In the genomic region with DNA sequence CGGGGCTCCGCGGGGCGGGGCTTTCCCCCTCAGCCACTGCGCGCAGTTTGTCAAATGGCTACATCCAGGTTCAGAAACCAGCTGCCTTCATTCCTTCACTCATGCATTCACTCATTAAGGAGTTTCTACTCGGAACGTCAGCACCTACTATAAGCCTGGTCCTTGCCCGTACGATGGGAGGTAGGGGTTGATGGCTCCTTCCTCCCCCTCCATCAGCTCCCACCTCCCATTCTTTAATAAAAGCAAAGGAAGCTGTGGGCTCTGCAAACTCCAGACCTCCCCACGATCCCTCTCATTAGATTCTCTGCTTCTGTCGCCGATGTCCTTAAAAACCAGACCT, we compare ENCODE assay signal across 8 cellular contexts. TPM values are rescaled to one million over a fixed set of nuclear protein-coding genes. Genes with fewer than 3 reads are reported as not detected.
A peak's percentile ranks its signal among the peaks of the same experiment; 100 is the strongest.
DNase-seq lines count a peak whose midpoint lies in the region; ATAC-seq and TF ChIP-seq lines count a peak whose summit lies in the region.

No MANE protein-coding gene starts in this region.

- no peak for TF ChIP-seq CTCF in AG04450 (IDR thresholded peaks at IDR 0.05; ENCODE audit: low read depth, low read length)
- TF ChIP-seq CTCF in colonic mucosa (IDR thresholded peaks at IDR 0.05) = no peak

- peaks cover 20% of the 10 kb centered on the region; the same call in 1 of the 2 replicates for H3K4me1 ChIP-seq in HUES64 (ENCODE audit: insufficient read depth, low read length)
- H3K4me1 ChIP-seq in colonic mucosa = peaks cover 4% of the 10 kb centered on the region

- H3K4me1 Mint-ChIP-seq in natural killer cell treated with Interleukin-12 subunit alpha and Interleukin-12 subunit beta and Interleukin-15 and Interleukin-18, amount 100 ng/mL, for 72 hours (ENCODE audit: low read depth in 2 of 2) = peaks cover 6 to 11% of the 10 kb centered on the region in 2 donors

- WGBS in HUES64 = 9% methylated on average over 11 of the region's 13 CpGs

- no peak overlapping the region for H3K9ac ChIP-seq in HUES64 (ENCODE audit: low read depth, low read length)
- H3K9ac ChIP-seq in colonic mucosa (ENCODE audit: low read depth in 2 of 2, low read length in 2 of 2) = no peak overlapping the region

- ATAC-seq in natural killer cell treated with Interleukin-12 subunit alpha and Interleukin-12 subunit beta and Interleukin-15 and Interleukin-18, amount 100 ng/mL, for 72 hours = no peak
- no peak for ATAC-seq in GM18907 (IDR thresholded peaks at IDR 0.05; ENCODE audit: unreplicated experiment)

- H3K36me3 Mint-ChIP-seq in natural killer cell treated with Interleukin-12 subunit alpha and Interleukin-12 subunit beta and Interleukin-15 and Interleukin-18, amount 100 ng/mL, for 72 hours = no peaks in the 10 kb centered on the region

- H3K9me3 ChIP-seq in AG04450 (ENCODE audit: control insufficient read depth, insufficient read depth, low read length) (no peaks in the 10 kb centered on the region), HUES64 (ENCODE audit: insufficient read depth, low read depth, low read length) (no peaks in the 10 kb centered on the region), colonic mucosa (no peaks in the 10 kb centered on the region)

- H3K27me3 ChIP-seq in AG04450 (ENCODE audit: control insufficient read depth, insufficient read depth, low read length) (peaks cover 51% of the 10 kb centered on the region), HUES64 (ENCODE audit: insufficient read depth, low read length) (peaks cover 39% of the 10 kb centered on the region), colonic mucosa (no peaks in the 10 kb centered on the region)

- CTCF ChIA-PET in AG04450 (lab: Charles Lee) = interaction anchor here (0.7 to 3.2 kb wide), 3 partner anchors 23 to 251 kb away, joined by 3 to 18 read pairs (median 4); no protein-coding TSS in a partner anchor

- intact Hi-C loops in colonic mucosa (cut with DNase I) = no loop called here

- POLR2A ChIA-PET in AG04450 (lab: Yijun Ruan, JAX) = interaction anchor here (0.6 kb wide), 1 partner anchor 8 kb away, joined by 4 read pairs; no protein-coding TSS in a partner anchor

- H3K36me3 ChIP-seq in HUES64 (ENCODE audit: insufficient read depth, low read length) (no peaks in the 10 kb centered on the region), colonic mucosa (no peaks in the 10 kb centered on the region)

- H3K27me3 Mint-ChIP-seq in natural killer cell treated with Interleukin-12 subunit alpha and Interleukin-12 subunit beta and Interleukin-15 and Interleukin-18, amount 100 ng/mL, for 72 hours = no peaks in the 10 kb centered on the region

- H3K4me3 ChIP-seq in AG04450 (ENCODE audit: low read depth, low read length) (peak overlapping the region; percentile 50), HUES64 (ENCODE audit: low read length) (peak overlapping the region; percentile 55), colonic mucosa (peak overlapping the region; percentile 52)

- H3K27ac ChIP-seq in AG04450 (ENCODE audit: low read depth, low read length) (no peak overlapping the region), HUES64 (ENCODE audit: low read depth, low read length) (no peak overlapping the region), colonic mucosa (no peak overlapping the region)

- no peak overlapping the region for H3K27ac Mint-ChIP-seq in natural killer cell treated with Interleukin-12 subunit alpha and Interleukin-12 subunit beta and Interleukin-15 and Interleukin-18, amount 100 ng/mL, for 72 hours

- H3K9me3 Mint-ChIP-seq in natural killer cell treated with Interleukin-12 subunit alpha and Interleukin-12 subunit beta and Interleukin-15 and Interleukin-18, amount 100 ng/mL, for 72 hours = no peaks in the 10 kb centered on the region

- peak overlapping the region; percentile 54 for H3K4me3 Mint-ChIP-seq in natural killer cell treated with Interleukin-12 subunit alpha and Interleukin-12 subunit beta and Interleukin-15 and Interleukin-18, amount 100 ng/mL, for 72 hours

- DNase-seq in AG04450 (ENCODE audit: low read depth, low spot score) = no peak
- no peak for DNase-seq in colonic mucosa
- DNase-seq in natural killer cell treated with Interleukin-12 subunit alpha and Interleukin-12 subunit beta and Interleukin-15 and Interleukin-18, amount 100 ng/mL, for 72 hours (ENCODE audit: low spot score) = no peak
- DNase-seq in HuH-7.5 (ENCODE audit: low spot score) = no peak
- DNase-seq in NCI-H1092 treated with DMSO at 0.1 percent for 48 hours (lab: John Stamatoyannopoulos, UW) = no peak
- DNase-seq in hippocampal formation (lab: John Stamatoyannopoulos, UW) = no peak

RNA-seq across cellular contexts. Expression of gene CFAP92, which starts 0.3 kb away (rescaled TPM):
- polyA plus RNA-seq in AG04450 (2011; rRNA removed) = 0.10 TPM in 1 of 2 replicates, not detected in the other
- 0.04 TPM in 1 of 2 replicates, not detected in the other for polyA minus RNA-seq in AG04450 (2011; rRNA and poly(A)+ RNA removed)
- polyA plus RNA-seq in HUES64 (2013, experiment 1 of 2) = 2.5 TPM
- polyA plus RNA-seq in HUES64 (2013, experiment 2 of 2) = 4.1 TPM
- 1 to 10 TPM in 1 of 2 donors, under 1 TPM in 1; 0.77 to 1.2 TPM for total RNA-seq in colonic mucosa
- total RNA-seq in natural killer cell treated with Interleukin-12 subunit alpha and Interleukin-12 subunit beta and Interleukin-15 and Interleukin-18, amount 100 ng/mL, for 72 hours = under 1 TPM in 1 of 2 donors, not detected in 1; 0.50 TPM

RNA-seq across cellular contexts. Expression of gene EFCC1, which starts 7.0 kb away (rescaled TPM):
- polyA plus RNA-seq in AG04450 (2011; rRNA removed) = 0.27 and 0.35 TPM in 2 replicates
- 0.09 TPM in 1 of 2 replicates, not detected in the other for polyA minus RNA-seq in AG04450 (2011; rRNA and poly(A)+ RNA removed)
- polyA plus RNA-seq in HUES64 (2013, experiment 1 of 2) = 3.3 TPM
- 4.9 TPM for polyA plus RNA-seq in HUES64 (2013, experiment 2 of 2)
- 1 to 10 TPM; 1.3 to 1.7 TPM for total RNA-seq in colonic mucosa
- total RNA-seq in natural killer cell treated with Interleukin-12 subunit alpha and Interleukin-12 subunit beta and Interleukin-15 and Interleukin-18, amount 100 ng/mL, for 72 hours = under 1 TPM in 1 of 2 donors, not detected in 1; 0.21 TPM
